10 cellular contexts compared by ENCODE assay signal in the genomic region with DNA sequence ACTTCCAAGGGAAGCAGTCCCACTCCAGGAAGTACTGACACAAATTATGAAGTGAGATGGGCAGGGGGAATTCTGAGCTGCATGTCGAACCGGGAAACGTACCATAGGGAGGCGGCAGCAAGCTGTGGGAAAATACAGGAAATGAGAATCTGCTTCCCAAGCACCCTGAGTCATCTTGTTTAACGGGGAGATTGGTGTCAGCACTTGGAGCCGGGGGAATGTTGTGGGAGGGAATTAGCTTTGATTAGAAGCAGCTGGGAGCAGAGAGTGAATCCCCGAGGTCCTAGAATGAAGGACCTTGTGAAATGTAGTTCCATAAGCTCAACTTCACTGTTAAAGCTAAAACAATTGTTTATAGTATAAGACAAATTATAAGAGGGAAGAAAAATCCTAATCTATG.
A peak's percentile ranks its signal among the peaks of the same experiment; 100 is the strongest.
DNase-seq lines count a peak whose midpoint lies in the region; ATAC-seq and TF ChIP-seq lines count a peak whose summit lies in the region.
"Had no signal": no experiment of that assay in that cellular context is flagged by ENCODE, and none has a peak within 500 bp of the region (broad histone marks: within the 10 kb centered on the region; RNA-seq: fewer than 3 reads in every experiment).

No MANE protein-coding gene starts in this region.

- peaks cover 12 to 23% (median 14%) of the 10 kb centered on the region in 3 donors for H3K27me3 Mint-ChIP-seq in CD14-positive monocyte (ENCODE audit: low read depth in 3 of 3)

- TSS peak; percentile 92 for BruUV-seq in mammary epithelial cell (replicated peaks; lab: Mats Ljungman, UMichigan)

- DNase-seq in HK-2 (ENCODE audit: unreplicated experiment) (peak; percentile 29), mammary epithelial cell (peak; percentile 84), iPS-NIHi7 (ENCODE audit: extremely low spot score) (peak; percentile 56), CD14-positive monocyte (ENCODE audit: low spot score) (no peak), NCI-H2107 treated with DMSO at 0.1 percent for 48 hours (lab: John Stamatoyannopoulos, UW; ENCODE audit: unreplicated experiment) (no peak), posterior cingulate gyrus (no peak)
- DNase-seq: NCI-H524 treated with DMSO at 0.1 percent for 48 hours had no signal

- intact Hi-C loops in mammary epithelial cell (cut with micrococcal nuclease) (loop anchor here (1.0 to 10.0 kb wide), 4 partner anchors 191 to 536 kb away; no protein-coding TSS in a partner anchor), CD14-positive monocyte (cut with micrococcal nuclease) (no loop called here), posterior cingulate gyrus (cut with DNase I) (loop anchor here (10.0 kb wide), 1 partner anchor 797 kb away; no protein-coding TSS in a partner anchor)

- in situ Hi-C loops in mammary epithelial cell (cut with MboI; ENCODE audit: low sequenced_read_pairs in 2 of 2): loop anchor here in 1 of 2 donors (10.0 kb wide), 2 partner anchors 63 to 193 kb away; no protein-coding TSS in a partner anchor

- peak overlapping the region in 2 of 3 experiments; percentile 17 to 29 for H3K4me3 ChIP-seq in mammary epithelial cell (replicated peaks in 1 of 3; ENCODE audit: insufficient read depth in 1 of 3, low read depth in 2 of 3, low read length in 3 of 3)
- no peak overlapping the region for H3K4me3 ChIP-seq in stomach smooth muscle (ENCODE audit: low read length in 2 of 2)
- H3K4me3 ChIP-seq: skin epidermis had no signal

- H3K4me1 Mint-ChIP-seq in CD14-positive monocyte: no peaks in the 10 kb centered on the region

- H3K36me3 ChIP-seq in mammary epithelial cell (ENCODE audit: insufficient read depth, low read length) (no peaks in the 10 kb centered on the region), stomach smooth muscle (ENCODE audit: control insufficient read depth in 2 of 2, insufficient read depth in 2 of 2, low read length in 2 of 2) (no peaks in the 10 kb centered on the region)

- H3K27ac Mint-ChIP-seq in CD14-positive monocyte: no peak overlapping the region

- TF ChIP-seq CTCF in mammary epithelial cell (conservative IDR thresholded peaks at IDR 0.05 in 1 of 2, IDR thresholded peaks at IDR 0.05 in 1 of 2; ENCODE audit: extremely low read depth in 1 of 2, insufficient read depth in 1 of 2, low read depth in 1 of 2, low read length in 2 of 2) (peak; percentile 39 to 66), CD14-positive monocyte (IDR thresholded peaks at IDR 0.05) (no peak)

- peak overlapping the region; percentile 91 for H2AFZ ChIP-seq in mammary epithelial cell (ENCODE audit: low read depth, low read length)

- 0% methylated on average over 5 of the region's 7 CpGs for WGBS in mammary epithelial cell (ENCODE audit: low coverage, missing lambda C conversion rate)

- H3K9ac ChIP-seq in mammary epithelial cell (ENCODE audit: insufficient read depth, low read length): peak overlapping the region; percentile 38
- H3K9ac ChIP-seq in stomach smooth muscle (ENCODE audit: low read length in 2 of 2): no peak overlapping the region

- H3K79me2 ChIP-seq in mammary epithelial cell (ENCODE audit: insufficient read depth, low read length): no peaks in the 10 kb centered on the region

- dilution Hi-C loops in mammary epithelial cell (cut with HindIII; ENCODE audit: low sequenced_read_pairs): no loop called here

- H3K4me3 Mint-ChIP-seq in CD14-positive monocyte: no peak overlapping the region

- H3K36me3 Mint-ChIP-seq in CD14-positive monocyte: no peaks in the 10 kb centered on the region

- H4K20me1 ChIP-seq in mammary epithelial cell (ENCODE audit: insufficient read depth, low read length): no peaks in the 10 kb centered on the region

- CTCF ChIA-PET in mammary epithelial cell (lab: Charles Lee; ENCODE audit: low non-redundant PET): interaction anchor here (0.5 to 0.7 kb wide), 6 partner anchors 15 to 812 kb away, joined by 3 to 5 read pairs (median 3); no protein-coding TSS in a partner anchor

- peak overlapping the region; percentile 90 for H3K4me2 ChIP-seq in mammary epithelial cell (ENCODE audit: insufficient read depth, low read depth, low read length)

- H3K27ac ChIP-seq in mammary epithelial cell (ENCODE audit: insufficient read depth, low read depth, low read length) (peak overlapping the region; percentile 93), stomach smooth muscle (ENCODE audit: low read length) (peak overlapping the region; percentile 31)

- no peak for ATAC-seq in HG03460 (IDR thresholded peaks at IDR 0.05; ENCODE audit: unreplicated experiment)

- H3K27me3 ChIP-seq in mammary epithelial cell (ENCODE audit: insufficient read depth, low read length) (no peaks in the 10 kb centered on the region), stomach smooth muscle (ENCODE audit: control insufficient read depth in 1 of 2, insufficient read depth in 2 of 2, low read length in 2 of 2) (peaks cover 4 to 7% of the 10 kb centered on the region in 2 donors)

- peaks cover 2 to 15% (median 3%) of the 10 kb centered on the region in 7 donors for H3K9me3 Mint-ChIP-seq in CD14-positive monocyte

- peaks cover 20% of the 10 kb centered on the region for H3K4me1 ChIP-seq in mammary epithelial cell (ENCODE audit: insufficient read depth, low read length)
- H3K4me1 ChIP-seq in stomach smooth muscle (ENCODE audit: control insufficient read depth, insufficient read depth, low read length): peaks cover 3% of the 10 kb centered on the region

- H3K9me3 ChIP-seq in mammary epithelial cell (replicated peaks; ENCODE audit: insufficient read depth, low read length): no peaks in the 10 kb centered on the region
- no peaks in the 10 kb centered on the region for H3K9me3 ChIP-seq in stomach smooth muscle (ENCODE audit: control insufficient read depth in 2 of 2, low read length in 2 of 2)

Comparison
In these comparisons a context has a peak if more than half of its experiments do, and no peak if none do; other contexts are left out.
1. DNase-seq: peak in HK-2 (single experiment), mammary epithelial cell (single experiment) and iPS-NIHi7 (single experiment); none in CD14-positive monocyte (single experiment), NCI-H2107 treated with DMSO at 0.1 percent for 48 hours (single experiment) and posterior cingulate gyrus (0 of 10).
2. H3K4me3 ChIP-seq: peak in mammary epithelial cell (2 of 3); none in stomach smooth muscle (0 of 2).
3. intact Hi-C loops: an anchor here in mammary epithelial cell (1.0 to 10.0 kb wide) and posterior cingulate gyrus (10.0 kb wide); none called in CD14-positive monocyte.